In genomic region chr1:7477593-7477992, GRCh38 we compare ENCODE assay signal across 17 cellular contexts.
DNase-seq lines count a peak whose midpoint lies in the region; ATAC-seq and TF ChIP-seq lines count a peak whose summit lies in the region.
"Had no signal": no experiment of that assay in that cellular context is flagged by ENCODE, and none has a peak within 500 bp of the region (broad histone marks: within the 10 kb centered on the region; RNA-seq: fewer than 3 reads in every experiment).

No MANE protein-coding gene starts in this region.

- H3K9me3 ChIP-seq in muscle layer of duodenum (ENCODE audit: control insufficient read depth in 1 of 2, low read length in 2 of 2) (no peaks in the 10 kb centered on the region), stomach smooth muscle (ENCODE audit: control insufficient read depth in 2 of 2, low read length in 2 of 2) (no peaks in the 10 kb centered on the region)
- H3K9me3 ChIP-seq: Peyer's patch had no signal

- no peak for DNase-seq in RWPE1 (ENCODE audit: low spot score)
- no peak for DNase-seq in caudate nucleus (lab: John Stamatoyannopoulos, UW)
- no peak for DNase-seq in NCI-H146 (lab: John Stamatoyannopoulos, UW)
- DNase-seq: ACHN, AML-193, COR-L47, GF-D8, GOT3, KG1, NCI-H1417 treated with DMSO at 0.1 percent for 48 hours, NCI-H2081, Peyer's patch, SIG-M5 had no signal

- no peaks in the 10 kb centered on the region for H3K36me3 ChIP-seq in muscle layer of duodenum (ENCODE audit: control insufficient read depth in 1 of 2, insufficient read depth in 2 of 2, low read length in 2 of 2)
- H3K36me3 ChIP-seq in stomach smooth muscle (ENCODE audit: control insufficient read depth in 2 of 2, insufficient read depth in 2 of 2, low read length in 2 of 2), result no peaks in the 10 kb centered on the region
- H3K36me3 ChIP-seq: Peyer's patch had no signal

- no peak overlapping the region for H3K9ac ChIP-seq in stomach smooth muscle (ENCODE audit: low read length in 2 of 2)

- H3K27ac ChIP-seq in RWPE1, result peak overlapping the region; percentile 54
- peak overlapping the region; percentile 76 for H3K27ac ChIP-seq in caudate nucleus (ENCODE audit: low read depth, low read length)
- peak overlapping the region; percentile 89 for H3K27ac ChIP-seq in muscle layer of duodenum (ENCODE audit: low read length)
- H3K27ac ChIP-seq in stomach smooth muscle (ENCODE audit: low read length), result peak overlapping the region; percentile 53

- CTCF ChIA-PET in RWPE1 (lab: Yijun Ruan, JAX), result no interaction called here

- POLR2A ChIA-PET in RWPE1 (lab: Yijun Ruan, JAX; ENCODE audit: low non-redundant PET), result no interaction called here

- no peak for TF ChIP-seq CTCF in RWPE1 (conservative IDR thresholded peaks at IDR 0.05; ENCODE audit: low read depth)

- H3K27me3 ChIP-seq in muscle layer of duodenum (ENCODE audit: low read depth, low read length) (no peaks in the 10 kb centered on the region), stomach smooth muscle (ENCODE audit: control insufficient read depth in 1 of 2, insufficient read depth in 2 of 2, low read length in 2 of 2) (no peaks in the 10 kb centered on the region)
- H3K27me3 ChIP-seq: Peyer's patch had no signal

- ATAC-seq in GM21619 (IDR thresholded peaks at IDR 0.05; ENCODE audit: unreplicated experiment) (no peak), GM19395 (IDR thresholded peaks at IDR 0.05; ENCODE audit: unreplicated experiment) (no peak)

- H3K4me1 ChIP-seq in muscle layer of duodenum (ENCODE audit: control insufficient read depth in 1 of 2, insufficient read depth in 2 of 2, low read length in 2 of 2) (peaks cover 5 to 7% of the 10 kb centered on the region in 2 donors), stomach smooth muscle (ENCODE audit: control insufficient read depth, insufficient read depth, low read length) (peaks cover 10% of the 10 kb centered on the region)
- H3K4me1 ChIP-seq: Peyer's patch had no signal

- no peak overlapping the region for H3K4me3 ChIP-seq in muscle layer of duodenum (ENCODE audit: low read depth in 1 of 2, low read length in 2 of 2)
- H3K4me3 ChIP-seq in stomach smooth muscle (ENCODE audit: low read length in 2 of 2), result no peak overlapping the region
- H3K4me3 ChIP-seq: Peyer's patch had no signal
